Comparison of ENCODE assay signal across 8 cellular contexts in genomic region chr12:89709157-89709993, GRCh38. TPM values are rescaled to one million over a fixed set of nuclear protein-coding genes. Genes with fewer than 3 reads are reported as not detected.
DNase-seq lines count a peak whose midpoint lies in the region; ATAC-seq and TF ChIP-seq lines count a peak whose summit lies in the region.

No MANE protein-coding gene starts in this region.

- H3K4me3 ChIP-seq in AG04450 (ENCODE audit: low read depth, low read length) (peak overlapping the region; percentile 82), WERI-Rb-1 (ENCODE audit: low read depth, low read length) (peak overlapping the region; percentile 95), mammary epithelial cell (replicated peaks in 1 of 3; ENCODE audit: insufficient read depth in 1 of 3, low read depth in 2 of 3, low read length in 3 of 3) (peak overlapping the region; percentile 80 to 97 (median 90)), iPS-20b (ENCODE audit: low read length) (peak overlapping the region; percentile 93), skin epidermis (peak overlapping the region; percentile 55 to 96 (median 80))

- H3K27me3 ChIP-seq in AG04450 (ENCODE audit: control insufficient read depth, insufficient read depth, low read length) (no peaks in the 10 kb centered on the region), WERI-Rb-1 (ENCODE audit: insufficient read depth, low read depth, severe bottlenecking) (no peaks in the 10 kb centered on the region), mammary epithelial cell (ENCODE audit: insufficient read depth, low read length) (no peaks in the 10 kb centered on the region), iPS-20b (ENCODE audit: insufficient read depth, low read length) (peaks cover 51% of the 10 kb centered on the region)

- peak overlapping the region; percentile 85 for H2AFZ ChIP-seq in mammary epithelial cell (ENCODE audit: low read depth, low read length)

- TF ChIP-seq CTCF in AG04450 (IDR thresholded peaks at IDR 0.05; ENCODE audit: low read depth, low read length) (no peak), WERI-Rb-1 (IDR thresholded peaks at IDR 0.05; ENCODE audit: low read depth, low read length) (no peak), mammary epithelial cell (conservative IDR thresholded peaks at IDR 0.05 in 1 of 2, IDR thresholded peaks at IDR 0.05 in 1 of 2; ENCODE audit: extremely low read depth in 1 of 2, insufficient read depth in 1 of 2, low read depth in 1 of 2, low read length in 2 of 2) (no peak)

- BruUV-seq in mammary epithelial cell (replicated peaks; lab: Mats Ljungman, UMichigan) = no TSS peak

- H4K20me1 ChIP-seq in mammary epithelial cell (ENCODE audit: insufficient read depth, low read length) = peaks cover 3% of the 10 kb centered on the region

- H3K4me2 ChIP-seq in mammary epithelial cell (ENCODE audit: insufficient read depth, low read depth, low read length) = peak overlapping the region; percentile 89

- CTCF ChIA-PET in AG04450 (lab: Charles Lee) = interaction anchor here (0.7 to 1.5 kb wide), 2 partner anchors 74 to 713 kb away, joined by 3 read pairs; no protein-coding TSS in a partner anchor
- CTCF ChIA-PET in mammary epithelial cell (lab: Charles Lee; ENCODE audit: low non-redundant PET) = interaction anchor here (0.6 kb wide), 1 partner anchor 137 kb away, joined by 8 read pairs; no protein-coding TSS in a partner anchor

- dilution Hi-C loops in mammary epithelial cell (cut with HindIII; ENCODE audit: low sequenced_read_pairs) = no loop called here

- POLR2A ChIA-PET in AG04450 (lab: Yijun Ruan, JAX) = interaction anchor here (0.5 to 2.1 kb wide), 22 partner anchors 10 to 1344 kb away, joined by 3 to 14 read pairs (median 4); no protein-coding TSS in a partner anchor

- DNase-seq in AG04450 (ENCODE audit: low read depth, low spot score) = peak; percentile 99
- DNase-seq in NCI-H2196 treated with DMSO at 0.1 percent for 48 hours (lab: John Stamatoyannopoulos, UW; ENCODE audit: unreplicated experiment) = peak; percentile 98
- peak; percentile 99 for DNase-seq in WERI-Rb-1
- DNase-seq in mammary epithelial cell = peak; percentile 99

- ATAC-seq in GM18907 (IDR thresholded peaks at IDR 0.05; ENCODE audit: unreplicated experiment) (peak; percentile 76), HG03139 (IDR thresholded peaks at IDR 0.05; ENCODE audit: unreplicated experiment) (peak; percentile 67)

- H3K79me2 ChIP-seq in mammary epithelial cell (ENCODE audit: insufficient read depth, low read length) = peaks cover 46% of the 10 kb centered on the region

- in situ Hi-C loops in mammary epithelial cell (cut with MboI; ENCODE audit: low sequenced_read_pairs in 2 of 2) = no loop called here

- 2% methylated on average over 24 of the region's 102 CpGs for WGBS in mammary epithelial cell (ENCODE audit: low coverage, missing lambda C conversion rate)

- H3K36me3 ChIP-seq in WERI-Rb-1 (peaks cover 15% of the 10 kb centered on the region), mammary epithelial cell (ENCODE audit: insufficient read depth, low read length) (no peaks in the 10 kb centered on the region), iPS-20b (ENCODE audit: insufficient read depth, low read depth, low read length) (no peaks in the 10 kb centered on the region)

- intact Hi-C loops in mammary epithelial cell (cut with micrococcal nuclease) = loop anchor here (1.0 to 5.0 kb wide), 8 partner anchors 24 to 543 kb away; no protein-coding TSS in a partner anchor

- H3K9me3 ChIP-seq in AG04450 (ENCODE audit: control insufficient read depth, insufficient read depth, low read length) (peaks cover under 1% of the 10 kb centered on the region), WERI-Rb-1 (ENCODE audit: severe bottlenecking) (no peaks in the 10 kb centered on the region), mammary epithelial cell (replicated peaks; ENCODE audit: insufficient read depth, low read length) (no peaks in the 10 kb centered on the region), iPS-20b (ENCODE audit: insufficient read depth, low read depth, low read length) (peaks cover 3% of the 10 kb centered on the region; the same call in 1 of the 2 replicates)

- H3K27ac ChIP-seq in AG04450 (ENCODE audit: low read depth, low read length) (peak overlapping the region; percentile 96), WERI-Rb-1 (peak overlapping the region; percentile 97), mammary epithelial cell (ENCODE audit: insufficient read depth, low read depth, low read length) (peak overlapping the region; percentile 95), iPS-20b (ENCODE audit: low read length) (no peak overlapping the region), skin epidermis (peak overlapping the region; percentile 86 to 99 (median 96))

- H3K9ac ChIP-seq in mammary epithelial cell (ENCODE audit: insufficient read depth, low read length) = peak overlapping the region; percentile 97
- H3K9ac ChIP-seq in iPS-20b (ENCODE audit: low read depth, low read length) = peak overlapping the region; percentile 85

- peaks cover 5% of the 10 kb centered on the region for H3K4me1 ChIP-seq in mammary epithelial cell (ENCODE audit: insufficient read depth, low read length)
- no peaks in the 10 kb centered on the region for H3K4me1 ChIP-seq in iPS-20b (ENCODE audit: insufficient read depth, low read length)

RNA-seq across cellular contexts. Expression of gene ATP2B1, which starts 0.7 kb away (rescaled TPM):
- polyA plus RNA-seq in AG04450 (2011; rRNA removed) = 33.3 and 42.7 TPM in 2 replicates
- 31.0 and 48.3 TPM in 2 replicates for polyA minus RNA-seq in AG04450 (2011; rRNA and poly(A)+ RNA removed)
- 10 to 100 TPM; 63.8 to 97.7 TPM for total RNA-seq in mammary epithelial cell
- 26.1 TPM for polyA plus RNA-seq in mammary epithelial cell
- polyA minus RNA-seq in mammary epithelial cell = 65.9 TPM
